21 cellular contexts compared by ENCODE assay signal in the genomic region with DNA sequence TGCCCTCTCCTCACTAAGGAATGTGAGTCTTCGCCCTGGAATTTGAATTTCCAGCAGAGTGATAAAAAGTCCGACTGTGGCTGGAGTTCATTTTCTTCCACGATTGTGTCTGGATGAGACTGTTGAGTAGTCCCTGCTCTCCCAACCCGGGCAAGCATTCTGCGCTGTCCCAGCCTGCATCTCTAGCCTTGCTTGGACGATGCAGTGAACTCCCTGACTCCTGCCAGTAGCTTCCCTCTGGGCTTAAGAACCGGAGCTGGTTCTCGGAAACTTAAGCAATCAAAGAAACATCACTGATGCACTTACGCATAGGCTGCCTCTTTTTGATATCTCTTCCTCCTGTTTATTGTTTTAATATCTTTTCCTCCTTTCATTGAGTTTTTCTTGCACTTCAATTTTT.
"Had no signal": no experiment of that assay in that cellular context is flagged by ENCODE, and none has a peak within 500 bp of the region (broad histone marks: within the 10 kb centered on the region; RNA-seq: fewer than 3 reads in every experiment).

No MANE protein-coding gene starts in this region.

- H3K4me1 ChIP-seq: adrenal gland, colonic mucosa, SJCRH30, suprapubic skin had no signal

- H3K9me3 Mint-ChIP-seq: T-helper 1 cell treated with Interleukin-12 subunit alpha and Interleukin-12 subunit beta and Interleukin-4 antibody, amounts not matched to agents 30 μg/mL and 1 μg/mL, for 36 hours; type B pancreatic cell had no signal

- H3K9me3 ChIP-seq: adrenal gland, colonic mucosa, mucosa of descending colon, SJCRH30, suprapubic skin had no signal

- H3K27ac Mint-ChIP-seq: activated naive CD4-positive, alpha-beta T cell treated with anti-CD3 and anti-CD28 coated beads, Interleukin-2, amount 50 U/mL, for 72 hours; memory B cell; naive B cell; T-helper 1 cell treated with Interleukin-12 subunit alpha and Interleukin-12 subunit beta and Interleukin-4 antibody, amounts not matched to agents 30 μg/mL and 1 μg/mL, for 36 hours; type B pancreatic cell had no signal

- H3K27ac ChIP-seq: adrenal gland, colonic mucosa, SJCRH30, suprapubic skin, VCaP had no signal

- H3K4me3 Mint-ChIP-seq: memory B cell; naive B cell; neural crest cell; T-helper 1 cell treated with Interleukin-12 subunit alpha and Interleukin-12 subunit beta and Interleukin-4 antibody, amounts not matched to agents 30 μg/mL and 1 μg/mL, for 36 hours; type B pancreatic cell had no signal

- ATAC-seq: activated naive CD4-positive, alpha-beta T cell treated with anti-CD3 and anti-CD28 coated beads, Interleukin-2, amount 50 U/mL, for 72 hours; left lobe of liver; mucosa of descending colon; stimulated activated naive CD8-positive, alpha-beta T cell treated with anti-CD3 and anti-CD28 coated beads, Interleukin-15, Interleukin-2, amounts not matched to agents 100 U/mL and 50 U/mL, for 24 hours had no signal

- H3K36me3 Mint-ChIP-seq: memory B cell, naive B cell, type B pancreatic cell had no signal

- H3K36me3 ChIP-seq: adrenal gland, colonic mucosa, SJCRH30, suprapubic skin had no signal

- H3K4me3 ChIP-seq: adrenal gland, colonic mucosa, mucosa of descending colon, SJCRH30, suprapubic skin had no signal

- H3K27me3 ChIP-seq: adrenal gland, colonic mucosa, SJCRH30, suprapubic skin had no signal

- DNase-seq: activated CD4-positive, alpha-beta T cell treated with anti-CD3 and anti-CD28 coated beads, Interleukin-2, amount 50 U/mL, for 4 hours; activated CD4-positive, CD25-positive, alpha-beta regulatory T cell treated with anti-CD3 and anti-CD28 coated beads, Interleukin-2, amount 50 U/mL, for 72 hours; activated gamma-delta T cell treated with Interleukin-2 at 50 U/mL for 16 hours; central memory CD4-positive, alpha-beta T cell; colonic mucosa; foreskin fibroblast; hypothalamus; islet precursor cell; mucosa of descending colon; naive B cell; SJCRH30; stimulated activated naive CD8-positive, alpha-beta T cell treated with anti-CD3 and anti-CD28 coated beads, Interleukin-15, Interleukin-2, amounts not matched to agents 100 U/mL and 50 U/mL, for 24 hours had no signal

- H3K4me1 Mint-ChIP-seq: memory B cell, naive B cell, neural crest cell had no signal
